ENCODE assay signal across 9 cellular contexts in genomic region chr1:94325379-94326302, GRCh38.
DNase-seq lines count a peak whose midpoint lies in the region; ATAC-seq and TF ChIP-seq lines count a peak whose summit lies in the region.
"Had no signal": no experiment of that assay in that cellular context is flagged by ENCODE, and none has a peak within 500 bp of the region (broad histone marks: within the 10 kb centered on the region; RNA-seq: fewer than 3 reads in every experiment).

No MANE protein-coding gene starts in this region.

- no peak overlapping the region for H3K18ac ChIP-seq in neuronal stem cell (ENCODE audit: low read length)

- no peak for TF ChIP-seq POLR2A in esophagus squamous epithelium (IDR thresholded peaks at IDR 0.05)

- no peak overlapping the region for H3K14ac ChIP-seq in neuronal stem cell (ENCODE audit: low read length)

- WGBS in esophagus squamous epithelium, 2 donors, result 17 to 23% methylated on average over 5 of the region's 5 CpGs
- WGBS in neuronal stem cell (ENCODE audit: extremely low coverage in 2 of 2, insufficient read length in 2 of 2, insufficient replicate concordance in 1 of 2), 2 donors, result no CpG with 5 or more reads among the region's 5 CpGs

- H2BK120ac ChIP-seq in neuronal stem cell (ENCODE audit: low read depth, low read length), result no peak overlapping the region

- DNase-seq in Daoy (ENCODE audit: low read depth) (peak; percentile 97), RKO (ENCODE audit: low spot score) (peak; percentile 90), esophagus squamous epithelium (lab: John Stamatoyannopoulos, UW) (no peak), neuronal stem cell (ENCODE audit: low spot score) (no peak), T-helper 9 cell (no peak)
- DNase-seq in activated T-cell treated with anti-CD3 and anti-CD28 coated beads, Interleukin-2, amount 50 U/mL, for 48 hours, result no peak
- DNase-seq: glutamatergic neuron had no signal

- H3K9me3 ChIP-seq in esophagus squamous epithelium, result no peaks in the 10 kb centered on the region
- no peaks in the 10 kb centered on the region for H3K9me3 ChIP-seq in neuronal stem cell (replicated peaks in 1 of 2; ENCODE audit: control insufficient read depth in 2 of 2, insufficient read depth in 1 of 2, low read depth in 1 of 2, low read length in 2 of 2)

- no peak overlapping the region for H3K4me2 ChIP-seq in neuronal stem cell (ENCODE audit: insufficient read depth, low read length, poor library complexity, severe bottlenecking)

- H3K36me3 ChIP-seq in esophagus squamous epithelium, result no peaks in the 10 kb centered on the region
- H3K36me3 ChIP-seq in rectal smooth muscle tissue (ENCODE audit: control insufficient read depth, insufficient read depth, low read length), result no peaks in the 10 kb centered on the region
- H3K36me3 ChIP-seq in neuronal stem cell (replicated peaks in 1 of 2; ENCODE audit: control insufficient read depth in 2 of 2, insufficient read depth in 2 of 2, low read length in 2 of 2), result no peaks in the 10 kb centered on the region

- intact Hi-C loops in esophagus squamous epithelium (cut with DNase I), result loop anchor here (5.0 to 10.0 kb wide), 2 partner anchors 91 to 278 kb away; partner anchors contain the start of gene ARHGAP29

- H3K9ac ChIP-seq in rectal smooth muscle tissue (ENCODE audit: low read length) (no peak overlapping the region), neuronal stem cell (ENCODE audit: low read depth, low read length, poor library complexity) (no peak overlapping the region)

- H3K27me3 ChIP-seq in esophagus squamous epithelium, result peaks cover 0 to 5% (median 0%) of the 10 kb centered on the region in 4 donors
- no peaks in the 10 kb centered on the region for H3K27me3 ChIP-seq in rectal smooth muscle tissue (ENCODE audit: control insufficient read depth, insufficient read depth, low read length)
- H3K27me3 ChIP-seq in neuronal stem cell (ENCODE audit: control insufficient read depth in 3 of 3, insufficient read depth in 3 of 3, low read depth in 1 of 3, low read length in 3 of 3), result peaks cover 0 to 10% (median 0%) of the 10 kb centered on the region in 3 experiments

- no peak overlapping the region for H2BK15ac ChIP-seq in neuronal stem cell (ENCODE audit: low read length)

- no peak overlapping the region for H2BK12ac ChIP-seq in neuronal stem cell (ENCODE audit: low read length)

- H3K27ac ChIP-seq in esophagus squamous epithelium (peak overlapping the region in 3 of 4 donors; percentile 46 to 65 (median 65)), rectal smooth muscle tissue (ENCODE audit: low read depth, low read length) (peak overlapping the region; percentile 2), neuronal stem cell (replicated peaks; ENCODE audit: low read length) (no peak overlapping the region)

- H3K4me1 ChIP-seq in esophagus squamous epithelium (peaks cover 5 to 59% (median 21%) of the 10 kb centered on the region in 3 donors), rectal smooth muscle tissue (ENCODE audit: control insufficient read depth, insufficient read depth, low read length) (peaks cover 5% of the 10 kb centered on the region), neuronal stem cell (ENCODE audit: control insufficient read depth in 2 of 2, insufficient read depth in 1 of 2, low read depth in 1 of 2, low read length in 2 of 2) (peaks cover 3 to 6% of the 10 kb centered on the region in 2 donors)

- no peak overlapping the region for H4K91ac ChIP-seq in neuronal stem cell (ENCODE audit: low read depth, low read length, poor library complexity)

- no peak overlapping the region for H2AK5ac ChIP-seq in neuronal stem cell (ENCODE audit: low read depth, low read length)

- H2AFZ ChIP-seq in neuronal stem cell (ENCODE audit: low read length), result no peak overlapping the region

- no peak for ATAC-seq in GM21367 (IDR thresholded peaks at IDR 0.05; ENCODE audit: unreplicated experiment)

- H3K23ac ChIP-seq in neuronal stem cell (ENCODE audit: low read depth, low read length, poor library complexity), result no peak overlapping the region

- H2BK5ac ChIP-seq in neuronal stem cell (ENCODE audit: low read length), result no peak overlapping the region

- H4K8ac ChIP-seq in neuronal stem cell (ENCODE audit: low read depth, low read length), result no peak overlapping the region

- TF ChIP-seq CTCF in esophagus squamous epithelium (IDR thresholded peaks at IDR 0.05), result no peak

- H3K79me1 ChIP-seq in neuronal stem cell (ENCODE audit: low read depth, low read length), result no peaks in the 10 kb centered on the region

- no peak overlapping the region for H3K4me3 ChIP-seq in esophagus squamous epithelium
- no peak overlapping the region for H3K4me3 ChIP-seq in rectal smooth muscle tissue (ENCODE audit: low read length)
- H3K4me3 ChIP-seq in neuronal stem cell (ENCODE audit: low read length in 2 of 2), result no peak overlapping the region

- H3K4ac ChIP-seq in neuronal stem cell (ENCODE audit: low read length), result no peak overlapping the region

Comparison
In these comparisons a context has a peak if more than half of its experiments do, and no peak if none do; other contexts are left out.
1. DNase-seq: peak in Daoy (single experiment) and RKO (single experiment); none in esophagus squamous epithelium (single experiment), activated T-cell treated with anti-CD3 and anti-CD28 coated beads, Interleukin-2, amount 50 U/mL, for 48 hours (0 of 2), neuronal stem cell (single experiment) and T-helper 9 cell (single experiment).